ENCODE assay signal across 1 cellular context in the genomic region with DNA sequence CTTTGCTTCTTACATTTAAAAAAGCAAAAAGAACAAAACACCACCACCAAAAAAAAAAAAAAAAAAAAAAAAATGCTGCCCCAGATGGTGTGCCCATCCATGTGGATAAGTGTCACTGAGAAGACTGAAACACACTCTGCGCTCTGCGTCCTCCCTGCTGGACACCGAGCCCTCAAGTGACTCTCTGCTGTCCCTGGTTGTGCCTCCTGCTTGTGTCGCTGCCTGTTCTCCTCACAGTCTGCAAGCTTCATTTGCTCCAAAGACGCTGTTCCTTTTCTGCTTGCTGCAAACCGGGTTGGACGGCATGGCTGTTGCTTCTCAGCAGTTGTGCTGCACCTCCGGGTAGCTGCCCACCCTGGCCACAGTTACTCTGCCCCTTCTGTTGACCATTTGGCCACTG.
TF ChIP-seq lines count a peak whose summit lies in the region.

No MANE protein-coding gene starts in this region.

TF ChIP-seq in GM23338, 12 proteins besides CTCF, POLR2A, EP300 and RAD21 (continued from another document):
- TF ChIP-seq EZH2 (IDR thresholded peaks at IDR 0.05; ENCODE audit: low read depth, unreplicated experiment) (no peak), NANOG (IDR thresholded peaks at IDR 0.05; ENCODE audit: borderline replicate concordance) (no peak)
